8 cellular contexts compared by ENCODE assay signal in genomic region chr2:194166818-194167217, GRCh38.
DNase-seq lines count a peak whose midpoint lies in the region; TF ChIP-seq lines count a peak whose summit lies in the region.

No MANE protein-coding gene starts in this region.

- TF ChIP-seq EP300 in stomach (IDR thresholded peaks at IDR 0.05): no peak

- intact Hi-C loops in stomach (cut with DNase I; ENCODE audit: low total_unique reads): no loop called here

- 41 to 48% (median 43%) methylated on average over 2 of the region's 2 CpGs for WGBS in stomach, 5 donors

- TF ChIP-seq CTCF in LNCAP (IDR thresholded peaks at IDR 0.05): peak; percentile 43; the same call in 1 of the 2 replicates
- peak in 2 of 7 experiments; percentile 24 to 26 for TF ChIP-seq CTCF in stomach (IDR thresholded peaks at IDR 0.05)

- no peaks in the 10 kb centered on the region for H3K27me3 ChIP-seq in stomach

- no peaks in the 10 kb centered on the region for H3K36me3 ChIP-seq in stomach

- H3K9me3 ChIP-seq in stomach: no peaks in the 10 kb centered on the region

- H3K27ac ChIP-seq in stomach: no peak overlapping the region

- no peak overlapping the region for H3K4me3 ChIP-seq in stomach

- DNase-seq in NCI-H1417 (lab: John Stamatoyannopoulos, UW): peak in 2 of 3 experiments; percentile 9 to 52
- DNase-seq in NCI-H1417 treated with DMSO at 0.1 percent for 48 hours (lab: John Stamatoyannopoulos, UW): no peak
- peak; percentile 50 for DNase-seq in H4 (ENCODE audit: low spot score)
- peak; percentile 34 for DNase-seq in SW480 (ENCODE audit: low spot score)
- peak; percentile 34 for DNase-seq in kidney tubule cell (ENCODE audit: low spot score)
- DNase-seq in stomach: no peak
- no peak for DNase-seq in NCI-H1694 treated with DMSO at 0.1 percent for 48 hours (lab: John Stamatoyannopoulos, UW)

- TF ChIP-seq POLR2A in stomach (IDR thresholded peaks at IDR 0.05): no peak

- no peaks in the 10 kb centered on the region for H3K4me1 ChIP-seq in stomach

Comparison
In these comparisons a context has a peak if more than half of its experiments do, and no peak if none do; other contexts are left out.
1. DNase-seq: peak in NCI-H1417 (2 of 3), H4 (single experiment), SW480 (single experiment) and kidney tubule cell (single experiment); none in NCI-H1417 treated with DMSO at 0.1 percent for 48 hours (single experiment), stomach (single experiment) and NCI-H1694 treated with DMSO at 0.1 percent for 48 hours (single experiment).